9 cellular contexts compared by ENCODE assay signal in genomic region chr19:4589579-4590410, GRCh38. TPM values are rescaled to one million over a fixed set of nuclear protein-coding genes. Genes with fewer than 3 reads are reported as not detected.
DNase-seq lines count a peak whose midpoint lies in the region.
"Had no signal": no experiment of that assay in that cellular context is flagged by ENCODE, and none has a peak within 500 bp of the region (broad histone marks: within the 10 kb centered on the region; RNA-seq: fewer than 3 reads in every experiment).

No MANE protein-coding gene starts in this region.

- H3K23ac ChIP-seq in neuronal stem cell (ENCODE audit: low read depth, low read length, poor library complexity): peak overlapping the region; percentile 87

- H3K9ac ChIP-seq in neuronal stem cell (ENCODE audit: low read depth, low read length, poor library complexity): no peak overlapping the region

- no peak overlapping the region for H4K8ac ChIP-seq in neuronal stem cell (ENCODE audit: low read depth, low read length)

- no peak overlapping the region for H3K14ac ChIP-seq in neuronal stem cell (ENCODE audit: low read length)

- DNase-seq in NCI-H1092 treated with DMSO at 0.1 percent for 48 hours (lab: John Stamatoyannopoulos, UW): peak; percentile 35
- no peak for DNase-seq in NCI-H1092 (lab: John Stamatoyannopoulos, UW)
- DNase-seq in NAMALWA (ENCODE audit: low spot score): peak; percentile 81
- peak; percentile 58 for DNase-seq in dermis blood vessel endothelial cell
- no peak for DNase-seq in neuronal stem cell (ENCODE audit: low spot score)
- DNase-seq in SW480 (ENCODE audit: low spot score): no peak
- no peak for DNase-seq in NCI-H1436 treated with DMSO at 0.1 percent for 48 hours (lab: John Stamatoyannopoulos, UW)
- no peak for DNase-seq in GM19238 (ENCODE audit: insufficient read length, low spot score)

- no peak overlapping the region for H2AFZ ChIP-seq in neuronal stem cell (ENCODE audit: low read length)

- peaks cover 0 to 2% (median 0%) of the 10 kb centered on the region in 3 experiments for H3K27me3 ChIP-seq in neuronal stem cell (ENCODE audit: control insufficient read depth in 3 of 3, insufficient read depth in 3 of 3, low read depth in 1 of 3, low read length in 3 of 3)

- H3K4ac ChIP-seq in neuronal stem cell (ENCODE audit: low read length): no peak overlapping the region

- no peak overlapping the region for H2BK120ac ChIP-seq in neuronal stem cell (ENCODE audit: low read depth, low read length)

- peaks cover 3 to 4% of the 10 kb centered on the region in 2 donors for H3K4me1 ChIP-seq in neuronal stem cell (ENCODE audit: control insufficient read depth in 2 of 2, insufficient read depth in 1 of 2, low read depth in 1 of 2, low read length in 2 of 2)

- WGBS in neuronal stem cell (ENCODE audit: extremely low coverage in 2 of 2, insufficient read length in 2 of 2, insufficient replicate concordance in 1 of 2), 2 donors: no CpG with 5 or more reads among the region's 11 CpGs

- no peak overlapping the region for H4K91ac ChIP-seq in neuronal stem cell (ENCODE audit: low read depth, low read length, poor library complexity)

- no peaks in the 10 kb centered on the region for H3K9me3 ChIP-seq in neuronal stem cell (replicated peaks in 1 of 2; ENCODE audit: control insufficient read depth in 2 of 2, insufficient read depth in 1 of 2, low read depth in 1 of 2, low read length in 2 of 2)

- H3K36me3 ChIP-seq in neuronal stem cell (replicated peaks in 1 of 2; ENCODE audit: control insufficient read depth in 2 of 2, insufficient read depth in 2 of 2, low read length in 2 of 2): no peaks in the 10 kb centered on the region

- H3K4me3 ChIP-seq in neuronal stem cell (ENCODE audit: low read length in 2 of 2): no peak overlapping the region

- H3K79me1 ChIP-seq in neuronal stem cell (ENCODE audit: low read depth, low read length): no peaks in the 10 kb centered on the region

- H3K4me2 ChIP-seq in neuronal stem cell (ENCODE audit: insufficient read depth, low read length, poor library complexity, severe bottlenecking): no peak overlapping the region

- H2BK15ac ChIP-seq in neuronal stem cell (ENCODE audit: low read length): peak overlapping the region; percentile 21

- H3K18ac ChIP-seq in neuronal stem cell (ENCODE audit: low read length): no peak overlapping the region

- peak overlapping the region; percentile 87 for H2AK5ac ChIP-seq in neuronal stem cell (ENCODE audit: low read depth, low read length)

- no peak overlapping the region for H2BK5ac ChIP-seq in neuronal stem cell (ENCODE audit: low read length)

- H2BK12ac ChIP-seq in neuronal stem cell (ENCODE audit: low read length): no peak overlapping the region

- no peak overlapping the region for H3K27ac ChIP-seq in neuronal stem cell (replicated peaks; ENCODE audit: low read length)
- H3K27ac ChIP-seq: epithelial cell of prostate had no signal

RNA-seq across cellular contexts. Expression of gene SEMA6B, which starts 30.3 kb away (rescaled TPM):
- 143 and 209 TPM in 2 replicates for total RNA-seq in dermis blood vessel endothelial cell
- polyA plus RNA-seq in neuronal stem cell (2013, experiment 1 of 2): 42.5 TPM
- polyA plus RNA-seq in neuronal stem cell (2013, experiment 2 of 2): 43.0 TPM

RNA-seq across cellular contexts. Expression of gene TNFAIP8L1, which starts 49.5 kb away (rescaled TPM):
- total RNA-seq in dermis blood vessel endothelial cell: 65.4 and 70.1 TPM in 2 replicates
- polyA plus RNA-seq in neuronal stem cell (2013, experiment 1 of 2): 15.5 TPM
- 15.7 TPM for polyA plus RNA-seq in neuronal stem cell (2013, experiment 2 of 2)

RNA-seq across cellular contexts. Expression of gene LRG1, which starts 50.0 kb away (rescaled TPM):
- total RNA-seq in dermis blood vessel endothelial cell: 1.2 and 1.6 TPM in 2 replicates
- not detected for polyA plus RNA-seq in neuronal stem cell (2013, experiment 1 of 2)
- 0.01 TPM for polyA plus RNA-seq in neuronal stem cell (2013, experiment 2 of 2)

RNA-seq across cellular contexts. Expression of gene PLIN5, which starts 54.8 kb away (rescaled TPM):
- 4.7 and 11.7 TPM in 2 replicates for total RNA-seq in dermis blood vessel endothelial cell
- 2.9 TPM for polyA plus RNA-seq in neuronal stem cell (2013, experiment 1 of 2)
- 2.9 TPM for polyA plus RNA-seq in neuronal stem cell (2013, experiment 2 of 2)

Comparison
In these comparisons a context has a peak if more than half of its experiments do, and no peak if none do; other contexts are left out.
1. DNase-seq: peak in NCI-H1092 treated with DMSO at 0.1 percent for 48 hours (single experiment), NAMALWA (single experiment) and dermis blood vessel endothelial cell (single experiment); none in NCI-H1092 (single experiment), neuronal stem cell (single experiment), SW480 (single experiment), NCI-H1436 treated with DMSO at 0.1 percent for 48 hours (single experiment) and GM19238 (single experiment).